Comparison of ENCODE assay signal across 9 cellular contexts in the genomic region with DNA sequence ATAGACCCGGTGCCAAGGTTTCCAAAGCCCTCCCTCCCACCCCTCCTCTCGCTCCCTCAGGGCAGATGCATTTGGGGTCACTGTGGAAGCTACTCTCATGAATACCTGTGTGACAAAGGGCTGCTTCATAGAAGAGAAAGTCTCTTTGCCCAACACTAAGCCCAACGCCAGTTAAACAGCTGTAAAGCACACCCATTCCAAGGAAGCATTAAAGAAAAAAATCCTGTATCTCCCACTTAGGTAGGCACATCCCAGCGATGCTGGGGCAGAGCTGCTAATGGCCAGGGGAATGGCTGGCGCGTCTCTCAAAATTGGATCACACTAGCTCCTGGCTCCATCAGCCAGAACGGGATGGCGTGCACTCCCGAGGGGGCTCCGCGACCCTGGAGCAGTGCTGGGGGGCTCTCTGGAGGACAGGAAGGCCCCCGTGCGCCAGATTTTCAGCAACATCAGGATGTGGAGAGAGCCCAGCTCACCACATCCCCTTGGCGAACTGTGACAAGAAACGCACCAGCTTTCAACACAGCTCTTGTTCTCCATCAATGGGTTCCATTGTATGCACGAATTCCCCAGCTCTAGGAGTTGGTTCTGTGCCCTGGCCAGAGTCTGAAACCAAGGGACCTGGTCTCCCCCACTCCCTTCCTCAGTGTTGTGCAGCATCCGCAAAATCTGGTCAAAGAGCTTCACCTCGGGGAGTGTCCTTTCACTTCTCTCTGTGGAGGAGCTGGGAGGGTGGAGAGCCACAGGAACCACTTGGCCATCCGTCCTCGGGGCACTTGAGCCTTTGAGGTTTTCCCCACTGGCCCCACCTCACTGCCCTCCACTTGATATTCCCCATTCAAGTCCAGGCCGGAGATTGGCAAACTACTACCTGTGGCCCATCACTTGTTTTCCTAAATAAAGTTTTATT.
"Had no signal": no experiment of that assay in that cellular context is flagged by ENCODE, and none has a peak within 500 bp of the region (broad histone marks: within the 10 kb centered on the region; RNA-seq: fewer than 3 reads in every experiment).

No MANE protein-coding gene starts in this region.

- H3K4me3 ChIP-seq: cardiac muscle cell, psoas muscle, stomach had no signal

- ATAC-seq: activated CD4-positive, CD25-positive, alpha-beta regulatory T cell treated with anti-CD3 and anti-CD28 coated beads, Interleukin-2, amount 50 U/mL, for 24 hours; psoas muscle had no signal

- H3K27me3 ChIP-seq: cardiac muscle cell had no signal

- H3K4me1 ChIP-seq: psoas muscle, stomach had no signal

- DNase-seq: activated CD4-positive, alpha-beta T cell treated with anti-CD3 and anti-CD28 coated beads, Interleukin-2, amount 50 U/mL, for 1 hour; activated naive CD4-positive, alpha-beta T cell treated with anti-CD3 and anti-CD28 coated beads, Interleukin-2, amount 50 U/mL, for 16 hours; activated T-cell treated with anti-CD3 and anti-CD28 coated beads for 4 hours; glutamatergic neuron; psoas muscle; stimulated activated CD4-positive, alpha-beta T cell treated with anti-CD3 and anti-CD28 coated beads, Interleukin-1b, Interleukin-23, amount 100 ng/mL, for 48 hours; stomach had no signal

- H3K9me3 ChIP-seq: psoas muscle, stomach had no signal

- H3K36me3 ChIP-seq: cardiac muscle cell, stomach had no signal

- H3K27ac ChIP-seq: cardiac muscle cell, psoas muscle, stomach had no signal
